Comparison of ENCODE assay signal across 1 cellular context in the genomic region with DNA sequence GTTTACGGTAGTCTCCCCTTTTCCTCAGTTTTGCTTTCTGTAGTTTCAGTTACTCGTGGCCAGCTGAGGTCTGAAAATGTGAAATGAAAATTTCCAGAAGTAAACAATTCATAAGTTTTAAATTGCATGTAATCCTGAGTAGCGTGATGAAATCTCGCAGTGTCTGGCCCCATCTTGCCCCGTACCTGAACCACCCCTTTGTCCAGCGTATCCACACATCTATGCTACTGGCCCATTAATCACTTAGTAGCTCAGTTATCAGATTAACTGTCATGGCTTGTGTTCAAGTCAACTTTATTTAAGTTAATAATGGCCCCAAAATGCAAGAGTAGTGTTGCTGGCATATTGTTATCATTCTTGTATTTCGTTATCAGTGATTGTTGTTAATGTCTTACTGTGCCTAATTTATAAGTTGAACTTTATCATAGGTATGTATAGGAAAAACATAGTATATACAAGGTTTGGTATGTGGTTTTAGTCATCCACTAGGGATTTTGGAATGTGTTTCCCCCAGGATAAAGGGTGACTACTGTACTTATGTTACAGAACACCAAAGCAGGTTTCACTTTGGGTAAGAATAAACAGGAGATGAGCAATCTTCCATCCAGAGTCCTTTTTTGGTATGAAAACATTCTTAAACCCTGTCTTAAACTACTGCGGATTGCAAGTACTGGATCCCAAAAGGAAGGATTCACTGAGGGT.
TF ChIP-seq lines count a peak whose summit lies in the region.

No MANE protein-coding gene starts in this region.

TF ChIP-seq in WTC11, 78 proteins besides CTCF, POLR2A, EP300 and RAD21 (continued from another document):
- no peak for TF ChIP-seq OVOL2 (CRISPR knock-in tag; IDR thresholded peaks at IDR 0.05; ENCODE audit: borderline replicate concordance)
- TF ChIP-seq TEAD4 (CRISPR knock-in tag; IDR thresholded peaks at IDR 0.05), result no peak
- TF ChIP-seq SMAD3 (CRISPR knock-in tag; IDR thresholded peaks at IDR 0.05; ENCODE audit: borderline replicate concordance), result no peak
- no peak for TF ChIP-seq ZBTB21 (CRISPR knock-in tag; IDR thresholded peaks at IDR 0.05; ENCODE audit: borderline replicate concordance)
- no peak for TF ChIP-seq FOXP1 (CRISPR knock-in tag; IDR thresholded peaks at IDR 0.05; ENCODE audit: borderline replicate concordance)
- TF ChIP-seq E2F5 (CRISPR knock-in tag; IDR thresholded peaks at IDR 0.05), result no peak
- TF ChIP-seq ZNF532 (CRISPR knock-in tag; IDR thresholded peaks at IDR 0.05; ENCODE audit: borderline replicate concordance), result no peak
- TF ChIP-seq, protein P1, sequence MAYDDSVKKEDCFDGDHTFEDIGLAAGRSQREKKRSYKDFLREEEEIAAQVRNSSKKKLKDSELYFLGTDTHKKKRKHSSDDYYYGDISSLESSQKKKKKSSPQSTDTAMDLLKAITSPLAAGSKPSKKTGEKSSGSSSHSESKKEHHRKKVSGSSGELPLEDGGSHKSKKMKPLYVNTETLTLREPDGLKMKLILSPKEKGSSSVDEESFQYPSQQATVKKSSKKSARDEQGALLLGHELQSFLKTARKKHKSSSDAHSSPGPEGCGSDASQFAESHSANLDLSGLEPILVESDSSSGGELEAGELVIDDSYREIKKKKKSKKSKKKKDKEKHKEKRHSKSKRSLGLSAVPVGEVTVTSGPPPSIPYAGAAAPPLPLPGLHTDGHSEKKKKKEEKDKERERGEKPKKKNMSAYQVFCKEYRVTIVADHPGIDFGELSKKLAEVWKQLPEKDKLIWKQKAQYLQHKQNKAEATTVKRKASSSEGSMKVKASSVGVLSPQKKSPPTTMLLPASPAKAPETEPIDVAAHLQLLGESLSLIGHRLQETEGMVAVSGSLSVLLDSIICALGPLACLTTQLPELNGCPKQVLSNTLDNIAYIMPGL (CRISPR knock-in tag; IDR thresholded peaks at IDR 0.05), result no peak
- TF ChIP-seq KAT7 (CRISPR knock-in tag; IDR thresholded peaks at IDR 0.05; ENCODE audit: borderline replicate concordance), result no peak
